Comparison of ENCODE assay signal across 9 cellular contexts in genomic region chr9:121650220-121651013, GRCh38. TPM values are rescaled to one million over a fixed set of nuclear protein-coding genes. Genes with fewer than 3 reads are reported as not detected.
DNase-seq lines count a peak whose midpoint lies in the region; ATAC-seq and TF ChIP-seq lines count a peak whose summit lies in the region.
"Had no signal": no experiment of that assay in that cellular context is flagged by ENCODE, and none has a peak within 500 bp of the region (broad histone marks: within the 10 kb centered on the region; RNA-seq: fewer than 3 reads in every experiment).

No MANE protein-coding gene starts in this region.

- no peak for TF ChIP-seq CTCF in WERI-Rb-1 (IDR thresholded peaks at IDR 0.05; ENCODE audit: low read depth, low read length)

- no peak for DNase-seq in CD4-positive, alpha-beta memory T cell
- DNase-seq in WERI-Rb-1: peak; percentile 99
- DNase-seq in stimulated activated CD4-positive, alpha-beta T cell treated with anti-CD3 and anti-CD28 coated beads, Interleukin-4, amount 100 ng/mL, for 24 hours: peak; percentile 5
- DNase-seq in NCI-H1048 (lab: John Stamatoyannopoulos, UW): no peak

- peak overlapping the region; percentile 10 to 78 (median 66) for H3K4me3 Mint-ChIP-seq in CD4-positive, alpha-beta memory T cell

- H3K9me3 Mint-ChIP-seq in CD4-positive, alpha-beta memory T cell: no peaks in the 10 kb centered on the region

- POLR2A ChIA-PET in CD4-positive, alpha-beta memory T cell (lab: Charles Lee; ENCODE audit: partially characterized antibody): no interaction called here

- H3K27me3 Mint-ChIP-seq in CD4-positive, alpha-beta memory T cell: peaks cover 43 to 50% of the 10 kb centered on the region in 2 donors

- H3K36me3 ChIP-seq in CD4-positive, alpha-beta memory T cell (ENCODE audit: insufficient read depth, low read length): no peaks in the 10 kb centered on the region
- peaks cover 10% of the 10 kb centered on the region for H3K36me3 ChIP-seq in WERI-Rb-1
- no peaks in the 10 kb centered on the region for H3K36me3 ChIP-seq in iPS-15b (ENCODE audit: control insufficient read depth, insufficient read depth, low read length)

- H3K36me3 Mint-ChIP-seq in CD4-positive, alpha-beta memory T cell: no peaks in the 10 kb centered on the region

- H3K27ac ChIP-seq in CD4-positive, alpha-beta memory T cell (ENCODE audit: low read depth, low read length): no peak overlapping the region
- H3K27ac ChIP-seq in WERI-Rb-1: peak overlapping the region; percentile 86
- H3K27ac ChIP-seq: epithelial cell of prostate had no signal

- peak; percentile 40; the same call in 1 of the 2 replicates for TF ChIP-seq EP300 in Ishikawa (IDR thresholded peaks at IDR 0.05; ENCODE audit: borderline replicate concordance)

- H3K27me3 ChIP-seq in CD4-positive, alpha-beta memory T cell (ENCODE audit: insufficient read depth, low read length): peaks cover 29% of the 10 kb centered on the region
- no peaks in the 10 kb centered on the region for H3K27me3 ChIP-seq in WERI-Rb-1 (ENCODE audit: insufficient read depth, low read depth, severe bottlenecking)
- H3K27me3 ChIP-seq in iPS-15b (ENCODE audit: control insufficient read depth, insufficient read depth, low read length): peaks cover 27% of the 10 kb centered on the region

- no peak overlapping the region for H3K27ac Mint-ChIP-seq in CD4-positive, alpha-beta memory T cell

- H3K9me3 ChIP-seq in CD4-positive, alpha-beta memory T cell (ENCODE audit: control insufficient read depth in 1 of 2, low read length in 2 of 2): no peaks in the 10 kb centered on the region
- H3K9me3 ChIP-seq in WERI-Rb-1 (ENCODE audit: severe bottlenecking) (no peaks in the 10 kb centered on the region), iPS-15b (ENCODE audit: control insufficient read depth, insufficient read depth, low read length) (no peaks in the 10 kb centered on the region)

- CTCF ChIA-PET in CD4-positive, alpha-beta memory T cell (lab: Charles Lee; ENCODE audit: partially characterized antibody): no interaction called here

- H3K4me3 ChIP-seq in CD4-positive, alpha-beta memory T cell (ENCODE audit: low read length in 2 of 2): no peak overlapping the region
- peak overlapping the region; percentile 20 for H3K4me3 ChIP-seq in WERI-Rb-1 (ENCODE audit: low read depth, low read length)
- peak overlapping the region; percentile 55 for H3K4me3 ChIP-seq in iPS-15b (ENCODE audit: low read depth, low read length)

- H3K9ac ChIP-seq in iPS-15b (ENCODE audit: low read depth, low read length): no peak overlapping the region

- intact Hi-C loops in CD4-positive, alpha-beta memory T cell (cut with micrococcal nuclease): no loop called here

- H3K4me1 Mint-ChIP-seq in CD4-positive, alpha-beta memory T cell: peaks cover 4 to 21% (median 7%) of the 10 kb centered on the region in 4 donors

- TF ChIP-seq RAD21 in Ishikawa (IDR thresholded peaks at IDR 0.05; ENCODE audit: low read depth): no peak

- ATAC-seq in HG02642 (IDR thresholded peaks at IDR 0.05; ENCODE audit: poor library complexity, unreplicated experiment) (no peak), HG03097 (IDR thresholded peaks at IDR 0.05; ENCODE audit: low FRiP score, unreplicated experiment) (no peak)

- peaks cover 6% of the 10 kb centered on the region for H3K4me1 ChIP-seq in CD4-positive, alpha-beta memory T cell (ENCODE audit: insufficient read depth, low read length)
- H3K4me1 ChIP-seq in iPS-15b (ENCODE audit: control insufficient read depth, insufficient read depth, low read length): peaks cover 15% of the 10 kb centered on the region

TF ChIP-seq in Ishikawa, 13 proteins besides CTCF, POLR2A, EP300 and RAD21:
- TF ChIP-seq EGR1 (IDR thresholded peaks at IDR 0.05): no peak
- TF ChIP-seq USF1 (IDR thresholded peaks at IDR 0.05): no peak
- peak; percentile 28; the same call in 1 of the 2 replicates for TF ChIP-seq TAF1 (IDR thresholded peaks at IDR 0.05; ENCODE audit: low read depth)
- peak; percentile 100 for TF ChIP-seq ZBTB7A (IDR thresholded peaks at IDR 0.05; ENCODE audit: low read depth)
- no peak for TF ChIP-seq REST (IDR thresholded peaks at IDR 0.05; ENCODE audit: low read depth)
- peak; percentile 59 for TF ChIP-seq NFIC (IDR thresholded peaks at IDR 0.05)
- TF ChIP-seq TCF12 (IDR thresholded peaks at IDR 0.05; ENCODE audit: low read depth): peak; percentile 56
- TF ChIP-seq YY1 (IDR thresholded peaks at IDR 0.05; ENCODE audit: low read depth): no peak
- peak; percentile 26; the same call in 1 of the 2 replicates for TF ChIP-seq TEAD4 (IDR thresholded peaks at IDR 0.05)
TF ChIP-seq in Ishikawa: peak in this region for 5.

RNA-seq across cellular contexts. Expression of gene DAB2IP, which starts 1.0 kb away (rescaled TPM):
- total RNA-seq in CD4-positive, alpha-beta memory T cell: not detected
- polyA plus RNA-seq in CD4-positive, alpha-beta memory T cell: not detected

Comparison
In these comparisons a context has a peak if more than half of its experiments do, and no peak if none do; other contexts are left out.
1. DNase-seq: peak in WERI-Rb-1 (single experiment) and stimulated activated CD4-positive, alpha-beta T cell treated with anti-CD3 and anti-CD28 coated beads, Interleukin-4, amount 100 ng/mL, for 24 hours (single experiment); none in CD4-positive, alpha-beta memory T cell (0 of 5) and NCI-H1048 (single experiment).
2. H3K4me3 ChIP-seq: peak in WERI-Rb-1 (single experiment) and iPS-15b (single experiment); none in CD4-positive, alpha-beta memory T cell (0 of 2).